Comparison of ENCODE assay signal across 1 cellular context in the genomic region with DNA sequence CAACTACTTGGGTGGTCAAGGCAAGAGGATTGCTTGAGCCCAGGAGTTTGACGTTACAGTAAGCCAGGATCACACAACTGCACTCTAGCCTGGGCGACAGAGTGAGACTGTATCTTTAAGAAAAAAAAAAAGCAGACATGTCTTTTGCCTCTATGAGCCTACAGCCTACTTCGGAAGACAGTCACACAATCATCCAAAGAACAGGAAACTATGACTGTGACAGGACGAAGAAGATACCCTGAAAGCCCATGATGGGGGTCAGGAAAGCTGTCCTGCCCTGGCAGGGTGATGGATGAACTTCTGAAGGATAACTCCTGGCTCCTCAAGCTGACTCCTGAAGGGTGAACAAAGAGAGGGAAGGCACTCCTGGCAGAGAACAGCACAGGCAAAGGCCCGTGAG.
TF ChIP-seq lines count a peak whose summit lies in the region.

No MANE protein-coding gene starts in this region.

TF ChIP-seq in SK-N-SH, 30 proteins besides CTCF, POLR2A, EP300 and RAD21 (continued from another document):
- TF ChIP-seq, protein P1, sequence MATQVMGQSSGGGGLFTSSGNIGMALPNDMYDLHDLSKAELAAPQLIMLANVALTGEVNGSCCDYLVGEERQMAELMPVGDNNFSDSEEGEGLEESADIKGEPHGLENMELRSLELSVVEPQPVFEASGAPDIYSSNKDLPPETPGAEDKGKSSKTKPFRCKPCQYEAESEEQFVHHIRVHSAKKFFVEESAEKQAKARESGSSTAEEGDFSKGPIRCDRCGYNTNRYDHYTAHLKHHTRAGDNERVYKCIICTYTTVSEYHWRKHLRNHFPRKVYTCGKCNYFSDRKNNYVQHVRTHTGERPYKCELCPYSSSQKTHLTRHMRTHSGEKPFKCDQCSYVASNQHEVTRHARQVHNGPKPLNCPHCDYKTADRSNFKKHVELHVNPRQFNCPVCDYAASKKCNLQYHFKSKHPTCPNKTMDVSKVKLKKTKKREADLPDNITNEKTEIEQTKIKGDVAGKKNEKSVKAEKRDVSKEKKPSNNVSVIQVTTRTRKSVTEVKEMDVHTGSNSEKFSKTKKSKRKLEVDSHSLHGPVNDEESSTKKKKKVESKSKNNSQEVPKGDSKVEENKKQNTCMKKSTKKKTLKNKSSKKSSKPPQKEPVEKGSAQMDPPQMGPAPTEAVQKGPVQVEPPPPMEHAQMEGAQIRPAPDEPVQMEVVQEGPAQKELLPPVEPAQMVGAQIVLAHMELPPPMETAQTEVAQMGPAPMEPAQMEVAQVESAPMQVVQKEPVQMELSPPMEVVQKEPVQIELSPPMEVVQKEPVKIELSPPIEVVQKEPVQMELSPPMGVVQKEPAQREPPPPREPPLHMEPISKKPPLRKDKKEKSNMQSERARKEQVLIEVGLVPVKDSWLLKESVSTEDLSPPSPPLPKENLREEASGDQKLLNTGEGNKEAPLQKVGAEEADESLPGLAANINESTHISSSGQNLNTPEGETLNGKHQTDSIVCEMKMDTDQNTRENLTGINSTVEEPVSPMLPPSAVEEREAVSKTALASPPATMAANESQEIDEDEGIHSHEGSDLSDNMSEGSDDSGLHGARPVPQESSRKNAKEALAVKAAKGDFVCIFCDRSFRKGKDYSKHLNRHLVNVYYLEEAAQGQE (IDR thresholded peaks at IDR 0.05; ENCODE audit: low read depth, low read length) = no peak
- TF ChIP-seq POLR2AphosphoS5 (IDR thresholded peaks at IDR 0.05; ENCODE audit: low read depth, low read length) (no peak), GATA2 (CRISPR knock-in tag; IDR thresholded peaks at IDR 0.05) (no peak), NRF1 (IDR thresholded peaks at IDR 0.05; ENCODE audit: low read depth, low read length) (no peak)
- TF ChIP-seq, protein P2, sequence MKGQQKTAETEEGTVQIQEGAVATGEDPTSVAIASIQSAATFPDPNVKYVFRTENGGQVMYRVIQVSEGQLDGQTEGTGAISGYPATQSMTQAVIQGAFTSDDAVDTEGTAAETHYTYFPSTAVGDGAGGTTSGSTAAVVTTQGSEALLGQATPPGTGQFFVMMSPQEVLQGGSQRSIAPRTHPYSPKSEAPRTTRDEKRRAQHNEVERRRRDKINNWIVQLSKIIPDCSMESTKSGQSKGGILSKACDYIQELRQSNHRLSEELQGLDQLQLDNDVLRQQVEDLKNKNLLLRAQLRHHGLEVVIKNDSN (IDR thresholded peaks at IDR 0.05; ENCODE audit: borderline replicate concordance, low read depth) = no peak
